Comparison of ENCODE assay signal across 8 cellular contexts in genomic region chr4:112514449-112515277, GRCh38. TPM values are rescaled to one million over a fixed set of nuclear protein-coding genes. Genes with fewer than 3 reads are reported as not detected.
DNase-seq lines count a peak whose midpoint lies in the region; ATAC-seq and TF ChIP-seq lines count a peak whose summit lies in the region.

No MANE protein-coding gene starts in this region.

- peaks cover 50% of the 10 kb centered on the region for H3K4me1 Mint-ChIP-seq in T-helper 1 cell treated with Interleukin-12 subunit alpha and Interleukin-12 subunit beta and Interleukin-4 antibody, amounts not matched to agents 30 μg/mL and 1 μg/mL, for 36 hours (ENCODE audit: low read depth)
- H3K4me1 Mint-ChIP-seq in GM23338: peaks cover 48% of the 10 kb centered on the region

- WGBS in ectodermal cell, 2 experiments: 1% methylated on average over 67 of the region's 67 CpGs
- WGBS in neuronal stem cell (ENCODE audit: extremely low coverage in 2 of 2, insufficient read length in 2 of 2, insufficient replicate concordance in 1 of 2), 2 donors: no CpG with 5 or more reads among the region's 67 CpGs

- no peak for DNase-seq in T-helper 1 cell
- DNase-seq in GM23338 (ENCODE audit: low spot score): peak; percentile 65
- peak; percentile 59 to 68 for DNase-seq in NCI-H1930 (lab: John Stamatoyannopoulos, UW)
- DNase-seq in neuronal stem cell (ENCODE audit: low spot score): peak; percentile 39

- H3K9me3 Mint-ChIP-seq in T-helper 1 cell treated with Interleukin-12 subunit alpha and Interleukin-12 subunit beta and Interleukin-4 antibody, amounts not matched to agents 30 μg/mL and 1 μg/mL, for 36 hours: peaks cover 3% of the 10 kb centered on the region
- peaks cover 3% of the 10 kb centered on the region; the same call in 2 of the 3 replicates for H3K9me3 Mint-ChIP-seq in GM23338

- H3K4me2 ChIP-seq in GM23338: peak overlapping the region; percentile 87
- peak overlapping the region; percentile 100 for H3K4me2 ChIP-seq in neuronal stem cell (ENCODE audit: insufficient read depth, low read length, poor library complexity, severe bottlenecking)

- peak overlapping the region; percentile 97 for H3K4me3 Mint-ChIP-seq in T-helper 1 cell treated with Interleukin-12 subunit alpha and Interleukin-12 subunit beta and Interleukin-4 antibody, amounts not matched to agents 30 μg/mL and 1 μg/mL, for 36 hours
- H3K4me3 Mint-ChIP-seq in GM23338: peak overlapping the region; percentile 82

- H2AFZ ChIP-seq in GM23338: peak overlapping the region; percentile 95
- H2AFZ ChIP-seq in neuronal stem cell (ENCODE audit: low read length): peak overlapping the region; percentile 91

- H3K27me3 ChIP-seq in GM23338 (ENCODE audit: insufficient read depth) (peaks cover 100% of the 10 kb centered on the region), ectodermal cell (ENCODE audit: control insufficient read depth, insufficient read depth, low read length, poor library complexity, severe bottlenecking) (peaks cover 100% of the 10 kb centered on the region), neuronal stem cell (ENCODE audit: control insufficient read depth in 3 of 3, insufficient read depth in 3 of 3, low read depth in 1 of 3, low read length in 3 of 3) (peaks cover 26 to 93% (median 77%) of the 10 kb centered on the region in 3 experiments)

- H4K8ac ChIP-seq in neuronal stem cell (ENCODE audit: low read depth, low read length): no peak overlapping the region

- peak overlapping the region; percentile 78 for H3K27ac Mint-ChIP-seq in T-helper 1 cell treated with Interleukin-12 subunit alpha and Interleukin-12 subunit beta and Interleukin-4 antibody, amounts not matched to agents 30 μg/mL and 1 μg/mL, for 36 hours
- H3K27ac Mint-ChIP-seq in GM23338: no peak overlapping the region

- peaks cover 36% of the 10 kb centered on the region for H3F3A ChIP-seq in GM23338 (replicated peaks; ENCODE audit: low read depth)

- H3K18ac ChIP-seq in neuronal stem cell (ENCODE audit: low read length): peak overlapping the region; percentile 88

- H3K14ac ChIP-seq in neuronal stem cell (ENCODE audit: low read length): no peak overlapping the region

- H2BK12ac ChIP-seq in neuronal stem cell (ENCODE audit: low read length): no peak overlapping the region

- H3K36me3 Mint-ChIP-seq in T-helper 1 cell treated with Interleukin-12 subunit alpha and Interleukin-12 subunit beta and Interleukin-4 antibody, amounts not matched to agents 30 μg/mL and 1 μg/mL, for 36 hours (ENCODE audit: low read depth): peaks cover 4% of the 10 kb centered on the region
- no peaks in the 10 kb centered on the region; the same call in 2 of the 3 replicates for H3K36me3 Mint-ChIP-seq in GM23338 (ENCODE audit: low read depth)

- H3K36me3 ChIP-seq in GM23338 (ENCODE audit: insufficient read depth) (no peaks in the 10 kb centered on the region), ectodermal cell (ENCODE audit: control insufficient read depth, insufficient read depth, low read length) (no peaks in the 10 kb centered on the region), neuronal stem cell (replicated peaks in 1 of 2; ENCODE audit: control insufficient read depth in 2 of 2, insufficient read depth in 2 of 2, low read length in 2 of 2) (no peaks in the 10 kb centered on the region)

- no peak overlapping the region for H2BK15ac ChIP-seq in neuronal stem cell (ENCODE audit: low read length)

- peak overlapping the region; percentile 72 for H3K9ac ChIP-seq in neuronal stem cell (ENCODE audit: low read depth, low read length, poor library complexity)

- peaks cover 36% of the 10 kb centered on the region for H4K20me1 ChIP-seq in GM23338 (replicated peaks; ENCODE audit: insufficient read depth)

- no peaks in the 10 kb centered on the region for H3K9me3 ChIP-seq in ectodermal cell (ENCODE audit: control insufficient read depth, low read length)
- peaks cover 0 to 9% of the 10 kb centered on the region in 2 donors for H3K9me3 ChIP-seq in neuronal stem cell (replicated peaks in 1 of 2; ENCODE audit: control insufficient read depth in 2 of 2, insufficient read depth in 1 of 2, low read depth in 1 of 2, low read length in 2 of 2)

- H2BK5ac ChIP-seq in neuronal stem cell (ENCODE audit: low read length): no peak overlapping the region

- peak overlapping the region; percentile 87 for H3K23ac ChIP-seq in neuronal stem cell (ENCODE audit: low read depth, low read length, poor library complexity)

- H2AK5ac ChIP-seq in neuronal stem cell (ENCODE audit: low read depth, low read length): no peak overlapping the region

- no peak overlapping the region for H3K4ac ChIP-seq in neuronal stem cell (ENCODE audit: low read length)

- peaks cover 62% of the 10 kb centered on the region for H3K4me1 ChIP-seq in GM23338 (ENCODE audit: insufficient read depth)
- H3K4me1 ChIP-seq in ectodermal cell (ENCODE audit: control insufficient read depth, insufficient read depth, low read length): peaks cover 41% of the 10 kb centered on the region
- H3K4me1 ChIP-seq in neuronal stem cell (ENCODE audit: control insufficient read depth in 2 of 2, insufficient read depth in 1 of 2, low read depth in 1 of 2, low read length in 2 of 2): peaks cover 31 to 37% of the 10 kb centered on the region in 2 donors

- H3K4me3 ChIP-seq in GM23338 (peak overlapping the region; percentile 60), ectodermal cell (ENCODE audit: insufficient read depth, low read depth, low read length) (peak overlapping the region; percentile 24), neuronal stem cell (ENCODE audit: low read length in 2 of 2) (peak overlapping the region; percentile 51 to 78)

- no peaks in the 10 kb centered on the region for H3K9me2 ChIP-seq in GM23338 (ENCODE audit: insufficient read depth)

- H3K79me1 ChIP-seq in neuronal stem cell (ENCODE audit: low read depth, low read length): no peaks in the 10 kb centered on the region

- H3K27ac ChIP-seq in GM23338 (ENCODE audit: low read depth): no peak overlapping the region
- no peak overlapping the region for H3K27ac ChIP-seq in ectodermal cell (ENCODE audit: insufficient read depth, low read depth, low read length, poor library complexity, severe bottlenecking)
- no peak overlapping the region for H3K27ac ChIP-seq in neuronal stem cell (replicated peaks; ENCODE audit: low read length)

- H4K91ac ChIP-seq in neuronal stem cell (ENCODE audit: low read depth, low read length, poor library complexity): no peak overlapping the region

- H2BK120ac ChIP-seq in neuronal stem cell (ENCODE audit: low read depth, low read length): no peak overlapping the region

- H3K27me3 Mint-ChIP-seq in T-helper 1 cell treated with Interleukin-12 subunit alpha and Interleukin-12 subunit beta and Interleukin-4 antibody, amounts not matched to agents 30 μg/mL and 1 μg/mL, for 36 hours (ENCODE audit: low read depth): peaks cover 83% of the 10 kb centered on the region
- H3K27me3 Mint-ChIP-seq in GM23338 (ENCODE audit: insufficient read depth, low read depth, poor library complexity): peaks cover 99% of the 10 kb centered on the region

- H3K79me2 ChIP-seq in GM23338 (replicated peaks; ENCODE audit: insufficient read depth): no peaks in the 10 kb centered on the region

- peak; percentile 33 to 49 for TF ChIP-seq CTCF in GM23338 (conservative IDR thresholded peaks at IDR 0.05; ENCODE audit: low read depth in 2 of 2)

- ATAC-seq in GM23338 (peak; percentile 10), GM18520 (IDR thresholded peaks at IDR 0.05; ENCODE audit: unreplicated experiment) (no peak)
- no peak for ATAC-seq in activated CD4-positive, CD25-positive, alpha-beta regulatory T cell treated with anti-CD3 and anti-CD28 coated beads, Interleukin-2, amount 50 U/mL, for 24 hours

TF ChIP-seq in GM23338, 12 proteins besides CTCF, POLR2A, EP300 and RAD21:
- TF ChIP-seq ZNF331 (CRISPR knock-in tag; IDR thresholded peaks at IDR 0.05; ENCODE audit: low read depth) (no peak), EZH2 (IDR thresholded peaks at IDR 0.05; ENCODE audit: low read depth, unreplicated experiment) (peak; percentile 91), EZH2phosphoT487 (IDR thresholded peaks at IDR 0.05; ENCODE audit: unreplicated experiment) (peak; percentile 82)
TF ChIP-seq in GM23338: peak in this region for 2.

RNA-seq across cellular contexts. Expression of gene NEUROG2, which starts 1.3 kb away (rescaled TPM):
- total RNA-seq in GM23338 (2014; rRNA removed; shearing (Covaris generic)): not detected in 2 replicates
- polyA plus RNA-seq in GM23338 (2016; fragmentation: Nextera tagmentation; extraction: Ambion mirVana): not detected in 2 replicates
- 0.91 TPM for polyA plus RNA-seq in ectodermal cell (2013, experiment 1 of 4)
- polyA plus RNA-seq in ectodermal cell (2013, experiment 2 of 4): 0.76 TPM
- 1.4 TPM for polyA plus RNA-seq in ectodermal cell (2013, experiment 3 of 4)
- 1.7 TPM for polyA plus RNA-seq in ectodermal cell (2013, experiment 4 of 4)
- 0.68 TPM for polyA plus RNA-seq in neuronal stem cell (2013, experiment 1 of 2)
- 0.66 TPM for polyA plus RNA-seq in neuronal stem cell (2013, experiment 2 of 2)

Comparison
In these comparisons a context has a peak if more than half of its experiments do, and no peak if none do; other contexts are left out.
1. DNase-seq: peak in GM23338 (single experiment), NCI-H1930 (2 of 2) and neuronal stem cell (single experiment); none in T-helper 1 cell (0 of 5).
2. Peak in every context shown above with its lines, with median percentiles within 50 percentile points of each other: H3K4me3 ChIP-seq.